In genomic region chr10:124526621-124527267, GRCh38 we compare ENCODE assay signal across 18 cellular contexts.
"Had no signal": no experiment of that assay in that cellular context is flagged by ENCODE, and none has a peak within 500 bp of the region (broad histone marks: within the 10 kb centered on the region; RNA-seq: fewer than 3 reads in every experiment).

No MANE protein-coding gene starts in this region.

- H3K36me3 Mint-ChIP-seq: activated naive CD4-positive, alpha-beta T cell treated with anti-CD3 and anti-CD28 coated beads, Interleukin-2, amount 10 ng/mL, durations not matched to agents 7 days and 5 days; brain; natural killer cell treated with Interleukin-12 subunit alpha and Interleukin-12 subunit beta and Interleukin-15 and Interleukin-18, amount 100 ng/mL, for 72 hours had no signal

- H3K36me3 ChIP-seq: thoracic aorta had no signal

- H3K4me3 ChIP-seq: coronary artery, thoracic aorta had no signal

- H3K4me3 Mint-ChIP-seq: activated naive CD4-positive, alpha-beta T cell treated with anti-CD3 and anti-CD28 coated beads, Interleukin-2, amount 10 ng/mL, durations not matched to agents 7 days and 5 days; activated naive CD8-positive, alpha-beta T cell treated with anti-CD3 and anti-CD28 coated beads, Interleukin-2, amount 50 U/mL, for 24 hours; activated T-cell treated with anti-CD3 and anti-CD28 coated beads, Interleukin-2, amount 50 U/mL, for 4 hours; brain; central memory CD8-positive, alpha-beta T cell; natural killer cell treated with Interleukin-12 subunit alpha and Interleukin-12 subunit beta and Interleukin-15 and Interleukin-18, amount 100 ng/mL, for 72 hours; T-helper 1 cell treated with Interleukin-12 subunit alpha and Interleukin-12 subunit beta and Interleukin-4 antibody, amounts not matched to agents 30 μg/mL and 1 μg/mL, for 36 hours had no signal

- DNase-seq: activated CD4-positive, alpha-beta T cell treated with anti-CD3 and anti-CD28 coated beads, Interleukin-2, amount 50 U/mL, for 1 hour; activated CD8-positive, alpha-beta memory T cell treated with anti-CD3 and anti-CD28 coated beads, Interleukin-2, amount 50 U/mL, for 4 hours; activated naive CD4-positive, alpha-beta T cell treated with anti-CD3 and anti-CD28 coated beads, Interleukin-2, amount 10 ng/mL, durations not matched to agents 7 days and 5 days; activated naive CD8-positive, alpha-beta T cell treated with anti-CD3 and anti-CD28 coated beads, Interleukin-2, amount 50 U/mL, for 24 hours; activated T-cell treated with anti-CD3 and anti-CD28 coated beads, Interleukin-2, amount 50 U/mL, for 4 hours; anterior cingulate cortex; kidney glomerular epithelial cell; retina; stimulated activated CD4-positive, alpha-beta T cell treated with anti-CD3 and anti-CD28 coated beads, Interleukin-15, amount 100 ng/mL, for 24 hours; stimulated activated CD4-positive, alpha-beta T cell treated with anti-CD3 and anti-CD28 coated beads, Interleukin-4, amount 100 ng/mL, for 1 hour had no signal

- H3K27ac Mint-ChIP-seq: activated naive CD4-positive, alpha-beta T cell treated with anti-CD3 and anti-CD28 coated beads, Interleukin-2, amount 10 ng/mL, durations not matched to agents 7 days and 5 days; activated naive CD8-positive, alpha-beta T cell treated with anti-CD3 and anti-CD28 coated beads, Interleukin-2, amount 50 U/mL, for 24 hours; brain; natural killer cell treated with Interleukin-12 subunit alpha and Interleukin-12 subunit beta and Interleukin-15 and Interleukin-18, amount 100 ng/mL, for 72 hours; T-helper 1 cell treated with Interleukin-12 subunit alpha and Interleukin-12 subunit beta and Interleukin-4 antibody, amounts not matched to agents 30 μg/mL and 1 μg/mL, for 36 hours had no signal

- H3K9me3 ChIP-seq: thoracic aorta had no signal

- H3K9me3 Mint-ChIP-seq: activated naive CD4-positive, alpha-beta T cell treated with anti-CD3 and anti-CD28 coated beads, Interleukin-2, amount 10 ng/mL, durations not matched to agents 7 days and 5 days; activated naive CD8-positive, alpha-beta T cell treated with anti-CD3 and anti-CD28 coated beads, Interleukin-2, amount 50 U/mL, for 24 hours; activated T-cell treated with anti-CD3 and anti-CD28 coated beads, Interleukin-2, amount 50 U/mL, for 4 hours; brain; central memory CD8-positive, alpha-beta T cell; natural killer cell treated with Interleukin-12 subunit alpha and Interleukin-12 subunit beta and Interleukin-15 and Interleukin-18, amount 100 ng/mL, for 72 hours; T-helper 1 cell treated with Interleukin-12 subunit alpha and Interleukin-12 subunit beta and Interleukin-4 antibody, amounts not matched to agents 30 μg/mL and 1 μg/mL, for 36 hours had no signal

- H3K27me3 Mint-ChIP-seq: activated naive CD4-positive, alpha-beta T cell treated with anti-CD3 and anti-CD28 coated beads, Interleukin-2, amount 10 ng/mL, durations not matched to agents 7 days and 5 days; activated naive CD8-positive, alpha-beta T cell treated with anti-CD3 and anti-CD28 coated beads, Interleukin-2, amount 50 U/mL, for 24 hours; brain; central memory CD8-positive, alpha-beta T cell; natural killer cell treated with Interleukin-12 subunit alpha and Interleukin-12 subunit beta and Interleukin-15 and Interleukin-18, amount 100 ng/mL, for 72 hours had no signal

- FAIRE-seq: frontal cortex had no signal

- H3K27ac ChIP-seq: coronary artery, thoracic aorta had no signal

- ATAC-seq: activated CD4-positive, CD25-positive, alpha-beta regulatory T cell treated with anti-CD3 and anti-CD28 coated beads, Interleukin-2, amount 50 U/mL, for 24 hours; activated naive CD8-positive, alpha-beta T cell treated with anti-CD3 and anti-CD28 coated beads, Interleukin-2, amount 50 U/mL, for 24 hours; activated T-cell treated with anti-CD3 and anti-CD28 coated beads, Interleukin-2, amount 50 U/mL, for 4 hours; natural killer cell treated with Interleukin-12 subunit alpha and Interleukin-12 subunit beta and Interleukin-15 and Interleukin-18, amount 100 ng/mL, for 72 hours had no signal
